In genomic region chr3:98536456-98537017, GRCh38 we compare ENCODE assay signal across 12 cellular contexts. TPM values are rescaled to one million over a fixed set of nuclear protein-coding genes. Genes with fewer than 3 reads are reported as not detected.
DNase-seq lines count a peak whose midpoint lies in the region; ATAC-seq lines count a peak whose summit lies in the region.
"Had no signal": no experiment of that assay in that cellular context is flagged by ENCODE, and none has a peak within 500 bp of the region (broad histone marks: within the 10 kb centered on the region; RNA-seq: fewer than 3 reads in every experiment).

No MANE protein-coding gene starts in this region.

- peaks cover 61% of the 10 kb centered on the region for H3K4me1 Mint-ChIP-seq in activated CD8-positive, alpha-beta memory T cell treated with anti-CD3 and anti-CD28 coated beads, Interleukin-2, amount 10 ng/mL, durations not matched to agents 7 days and 5 days
- peaks cover 39% of the 10 kb centered on the region for H3K4me1 Mint-ChIP-seq in stimulated activated effector memory CD8-positive, alpha-beta T cell treated with anti-CD3 and anti-CD28 coated beads, Interleukin-12 subunit alpha, Interleukin-12 subunit beta, amount 100 ng/mL, for 72 hours

- peaks cover 52% of the 10 kb centered on the region for H3K36me3 Mint-ChIP-seq in activated CD8-positive, alpha-beta memory T cell treated with anti-CD3 and anti-CD28 coated beads, Interleukin-2, amount 10 ng/mL, durations not matched to agents 7 days and 5 days
- H3K36me3 Mint-ChIP-seq in stimulated activated effector memory CD8-positive, alpha-beta T cell treated with anti-CD3 and anti-CD28 coated beads, Interleukin-12 subunit alpha, Interleukin-12 subunit beta, amount 100 ng/mL, for 72 hours: peaks cover 51% of the 10 kb centered on the region

- intact Hi-C loops in left cardiac atrium (cut with DNase I): no loop called here

- no peaks in the 10 kb centered on the region for H3K27me3 Mint-ChIP-seq in activated CD8-positive, alpha-beta memory T cell treated with anti-CD3 and anti-CD28 coated beads, Interleukin-2, amount 10 ng/mL, durations not matched to agents 7 days and 5 days

- no peak for DNase-seq in activated CD8-positive, alpha-beta memory T cell treated with anti-CD3 and anti-CD28 coated beads, Interleukin-2, amount 10 ng/mL, durations not matched to agents 7 days and 5 days
- no peak for DNase-seq in activated CD8-positive, alpha-beta memory T cell treated with anti-CD3 and anti-CD28 coated beads for 24 hours
- no peak for DNase-seq in stimulated activated effector memory CD8-positive, alpha-beta T cell treated with anti-CD3 and anti-CD28 coated beads, Interleukin-12 subunit alpha, Interleukin-12 subunit beta, amount 100 ng/mL, for 72 hours (ENCODE audit: low spot score in 2 of 2)
- no peak for DNase-seq in NK-92 (lab: John Stamatoyannopoulos, UW; ENCODE audit: unreplicated experiment)
- no peak for DNase-seq in left cardiac atrium
- DNase-seq in DMS 273 treated with DMSO at 0.1 percent for 48 hours (lab: John Stamatoyannopoulos, UW): no peak
- DNase-seq: aorta, right lobe of liver, substantia nigra had no signal

- H3K4me3 Mint-ChIP-seq in activated CD8-positive, alpha-beta memory T cell treated with anti-CD3 and anti-CD28 coated beads, Interleukin-2, amount 10 ng/mL, durations not matched to agents 7 days and 5 days: peak overlapping the region; percentile 75
- peak overlapping the region; percentile 55 for H3K4me3 Mint-ChIP-seq in stimulated activated effector memory CD8-positive, alpha-beta T cell treated with anti-CD3 and anti-CD28 coated beads, Interleukin-12 subunit alpha, Interleukin-12 subunit beta, amount 100 ng/mL, for 72 hours

- H3K27ac Mint-ChIP-seq in activated CD8-positive, alpha-beta memory T cell treated with anti-CD3 and anti-CD28 coated beads, Interleukin-2, amount 10 ng/mL, durations not matched to agents 7 days and 5 days: peak overlapping the region; percentile 93
- H3K27ac Mint-ChIP-seq in stimulated activated effector memory CD8-positive, alpha-beta T cell treated with anti-CD3 and anti-CD28 coated beads, Interleukin-12 subunit alpha, Interleukin-12 subunit beta, amount 100 ng/mL, for 72 hours: peak overlapping the region; percentile 92

- no peaks in the 10 kb centered on the region for H3K9me3 Mint-ChIP-seq in activated CD8-positive, alpha-beta memory T cell treated with anti-CD3 and anti-CD28 coated beads, Interleukin-2, amount 10 ng/mL, durations not matched to agents 7 days and 5 days (ENCODE audit: low read depth)
- no peaks in the 10 kb centered on the region for H3K9me3 Mint-ChIP-seq in stimulated activated effector memory CD8-positive, alpha-beta T cell treated with anti-CD3 and anti-CD28 coated beads, Interleukin-12 subunit alpha, Interleukin-12 subunit beta, amount 100 ng/mL, for 72 hours

- peak; percentile 72 for ATAC-seq in activated CD8-positive, alpha-beta memory T cell treated with anti-CD3 and anti-CD28 coated beads, Interleukin-2, amount 10 ng/mL, durations not matched to agents 7 days and 5 days
- ATAC-seq in GM21825 (IDR thresholded peaks at IDR 0.05; ENCODE audit: unreplicated experiment) (peak; percentile 74), HG03565 (IDR thresholded peaks at IDR 0.05; ENCODE audit: unreplicated experiment) (peak; percentile 70), left cardiac atrium (no peak)
- peak; percentile 95 for ATAC-seq in stimulated activated effector memory CD8-positive, alpha-beta T cell treated with anti-CD3 and anti-CD28 coated beads, Interleukin-12 subunit alpha, Interleukin-12 subunit beta, amount 100 ng/mL, for 72 hours
- ATAC-seq: A549, right lobe of liver had no signal

- CTCF ChIA-PET in activated CD8-positive, alpha-beta memory T cell treated with anti-CD3 and anti-CD28 coated beads, Interleukin-2, amount 10 ng/mL, durations not matched to agents 7 days and 5 days (lab: Charles Lee): interaction anchor here (0.8 to 2.2 kb wide), 11 partner anchors 9 to 60 kb away, joined by 3 to 9 read pairs (median 4); partner anchors contain the start of gene CLDND1

RNA-seq across cellular contexts. Expression of gene GPR15, which starts 4.8 kb away (rescaled TPM):
- 100 to 1,000 TPM; 107 to 182 TPM for total RNA-seq in activated CD8-positive, alpha-beta memory T cell treated with anti-CD3 and anti-CD28 coated beads, Interleukin-2, amount 10 ng/mL, durations not matched to agents 7 days and 5 days
- total RNA-seq in left cardiac atrium: under 1 TPM in 1 of 2 donors, not detected in 1; 0.24 TPM
- total RNA-seq: aorta, right lobe of liver had no signal

RNA-seq across cellular contexts. Expression of gene CLDND1, which starts 13.8 kb away (rescaled TPM):
- total RNA-seq in activated CD8-positive, alpha-beta memory T cell treated with anti-CD3 and anti-CD28 coated beads, Interleukin-2, amount 10 ng/mL, durations not matched to agents 7 days and 5 days: 100 to 1,000 TPM; 514 to 528 TPM
- 10 to 100 TPM; 73.3 to 88.5 TPM for total RNA-seq in left cardiac atrium

RNA-seq across cellular contexts. Expression of gene OR5K2, which starts 39.1 kb away (rescaled TPM):
- total RNA-seq in activated CD8-positive, alpha-beta memory T cell treated with anti-CD3 and anti-CD28 coated beads, Interleukin-2, amount 10 ng/mL, durations not matched to agents 7 days and 5 days: not detected
- not detected for total RNA-seq in left cardiac atrium
- total RNA-seq: aorta, right lobe of liver had no signal

RNA-seq across cellular contexts. Expression of gene CPOX, which starts 56.9 kb away (rescaled TPM):
- total RNA-seq in activated CD8-positive, alpha-beta memory T cell treated with anti-CD3 and anti-CD28 coated beads, Interleukin-2, amount 10 ng/mL, durations not matched to agents 7 days and 5 days: 10 to 100 TPM; 71.6 to 88.5 TPM
- total RNA-seq in left cardiac atrium: 10 to 100 TPM in 1 of 2 donors, 1 to 10 TPM in 1; 9.2 to 12.7 TPM

Comparison
In these comparisons a context has a peak if more than half of its experiments do, and no peak if none do; other contexts are left out.
1. ATAC-seq: peak in activated CD8-positive, alpha-beta memory T cell treated with anti-CD3 and anti-CD28 coated beads, Interleukin-2, amount 10 ng/mL, durations not matched to agents 7 days and 5 days (single experiment), GM21825 (single experiment), HG03565 (single experiment) and stimulated activated effector memory CD8-positive, alpha-beta T cell treated with anti-CD3 and anti-CD28 coated beads, Interleukin-12 subunit alpha, Interleukin-12 subunit beta, amount 100 ng/mL, for 72 hours (single experiment); none in left cardiac atrium (0 of 2).
2. RNA of gene GPR15, which starts 4.8 kb away (total RNA-seq): 107 to 182 TPM in activated CD8-positive, alpha-beta memory T cell treated with anti-CD3 and anti-CD28 coated beads, Interleukin-2, amount 10 ng/mL, durations not matched to agents 7 days and 5 days; 0.24 TPM in left cardiac atrium; every median in the first group is over 10 times any median in the second.
3. RNA of gene CLDND1, which starts 13.8 kb away (total RNA-seq): 514 to 528 TPM in activated CD8-positive, alpha-beta memory T cell treated with anti-CD3 and anti-CD28 coated beads, Interleukin-2, amount 10 ng/mL, durations not matched to agents 7 days and 5 days; 73.3 to 88.5 TPM in left cardiac atrium; every median in the first group is over 4 times any median in the second.